ENCODE assay signal across 8 cellular contexts in the genomic region with DNA sequence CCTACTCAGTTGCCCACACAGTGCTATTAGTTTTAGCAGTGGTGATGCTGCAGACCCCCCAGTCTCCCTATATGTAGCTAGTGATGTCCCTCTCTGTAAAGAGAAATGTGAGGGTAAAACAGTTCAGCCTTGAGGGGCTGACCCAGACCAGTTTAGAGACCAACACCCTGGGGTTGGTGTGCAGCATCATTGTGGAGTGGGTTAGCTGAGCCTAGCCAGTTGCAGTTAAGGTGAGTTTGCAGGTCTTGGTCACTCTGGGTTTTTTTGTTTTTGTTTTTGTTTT. TPM values are rescaled to one million over a fixed set of nuclear protein-coding genes. Genes with fewer than 3 reads are reported as not detected.
A peak's percentile ranks its signal among the peaks of the same experiment; 100 is the strongest.
DNase-seq lines count a peak whose midpoint lies in the region; ATAC-seq, FAIRE-seq and TF ChIP-seq lines count a peak whose summit lies in the region.

No MANE protein-coding gene starts in this region.

- H3K36me3 ChIP-seq in H7 (replicated peaks; ENCODE audit: control insufficient read depth, insufficient read depth, low read length) (peaks cover 40% of the 10 kb centered on the region), small intestine (ENCODE audit: control insufficient read depth in 2 of 2, insufficient read depth in 2 of 2, low read length in 2 of 2) (peaks cover 4 to 7% of the 10 kb centered on the region in 2 donors)

- DNase-seq in H7 (peak; percentile 61), activated B cell treated with CpG ODN at 0.5 μM for 24 hours (no peak), right cardiac atrium (no peak), small intestine (no peak), NCI-H526 (lab: John Stamatoyannopoulos, UW) (no peak), DMS53 treated with DMSO at 0.1 percent for 48 hours (lab: John Stamatoyannopoulos, UW; ENCODE audit: unreplicated experiment) (no peak)

- H3K27me3 Mint-ChIP-seq in activated B cell treated with CpG ODN at 0.5 μM for 24 hours: no peaks in the 10 kb centered on the region

- peak overlapping the region; percentile 100 for H3K27ac Mint-ChIP-seq in activated B cell treated with CpG ODN at 0.5 μM for 24 hours

- H3K4me1 Mint-ChIP-seq in activated B cell treated with CpG ODN at 0.5 μM for 24 hours: peaks cover 67% of the 10 kb centered on the region

- intact Hi-C loops in activated B cell treated with CpG ODN at 0.5 μM for 24 hours (cut with micrococcal nuclease): loop anchor here (2.0 kb wide), 2 partner anchors 36 to 294 kb away; no protein-coding TSS in a partner anchor
- intact Hi-C loops in right cardiac atrium (cut with DNase I): no loop called here

- H3K4me1 ChIP-seq in right cardiac atrium (ENCODE audit: control insufficient read depth, insufficient read depth, low read length) (no peaks in the 10 kb centered on the region), small intestine (ENCODE audit: control insufficient read depth in 2 of 2, insufficient read depth in 1 of 2, low read depth in 1 of 2, low read length in 1 of 2) (peaks cover 0 to 2% of the 10 kb centered on the region in 2 donors)

- no peaks in the 10 kb centered on the region for H3K9me3 Mint-ChIP-seq in activated B cell treated with CpG ODN at 0.5 μM for 24 hours

- no peak for FAIRE-seq in small intestine (lab: Jason Lieb, UNC)

- no peaks in the 10 kb centered on the region for H3K9me3 ChIP-seq in right cardiac atrium (ENCODE audit: control insufficient read depth, low read length)
- no peaks in the 10 kb centered on the region for H3K9me3 ChIP-seq in small intestine (ENCODE audit: control insufficient read depth, low read depth)

- H3K27me3 ChIP-seq in H7 (ENCODE audit: control insufficient read depth, insufficient read depth, low read length) (no peaks in the 10 kb centered on the region), right cardiac atrium (ENCODE audit: control insufficient read depth, insufficient read depth) (no peaks in the 10 kb centered on the region), small intestine (ENCODE audit: control insufficient read depth in 2 of 2, insufficient read depth in 2 of 2, low read length in 2 of 2) (no peaks in the 10 kb centered on the region)

- H3K36me3 Mint-ChIP-seq in activated B cell treated with CpG ODN at 0.5 μM for 24 hours (ENCODE audit: low read depth): peaks cover 86% of the 10 kb centered on the region

- POLR2A ChIA-PET in activated B cell treated with CpG ODN at 0.5 μM for 24 hours (lab: Charles Lee): interaction anchor here (0.5 to 4.2 kb wide), 22 partner anchors 10 to 432 kb away, joined by 3 to 79 read pairs (median 8); a partner anchor contains a TSS

- ATAC-seq in activated B cell treated with CpG ODN at 0.5 μM for 24 hours (ENCODE audit: low read depth): no peak
- no peak for ATAC-seq in right cardiac atrium
- no peak for ATAC-seq in GM18520 (IDR thresholded peaks at IDR 0.05; ENCODE audit: unreplicated experiment)
- ATAC-seq in GM21390 (IDR thresholded peaks at IDR 0.05; ENCODE audit: unreplicated experiment): no peak

- CTCF ChIA-PET in activated B cell treated with CpG ODN at 0.5 μM for 24 hours (lab: Charles Lee): interaction anchor here (0.8 to 2.5 kb wide), 10 partner anchors 10 to 292 kb away, joined by 3 to 21 read pairs (median 9); a partner anchor contains a TSS

- H3K27ac ChIP-seq in right cardiac atrium (ENCODE audit: low read length): peak overlapping the region; percentile 76
- H3K27ac ChIP-seq in small intestine (ENCODE audit: low read depth in 1 of 2, low read length in 1 of 2): peak overlapping the region; percentile 69 to 91

- H3K4me3 Mint-ChIP-seq in activated B cell treated with CpG ODN at 0.5 μM for 24 hours: peak overlapping the region; percentile 83

- TF ChIP-seq CTCF in activated B cell treated with CpG ODN at 0.5 μM for 24 hours (IDR thresholded peaks at IDR 0.05): no peak

- H3K4me3 ChIP-seq in H7 (ENCODE audit: insufficient read depth, low read depth, low read length) (peak overlapping the region; percentile 72), right cardiac atrium (ENCODE audit: low read length) (peak overlapping the region; percentile 38), small intestine (ENCODE audit: low read depth in 1 of 2, low read length in 2 of 2) (peak overlapping the region; percentile 61 to 62)

RNA-seq across cellular contexts. Expression of a gene that starts 0.4 kb away (rescaled TPM):
- 5.6 and 8.3 TPM in 2 replicates for total RNA-seq in H7 (2014; rRNA removed; shearing (Covaris generic))
- 19.1 and 19.4 TPM in 2 replicates for total RNA-seq in activated B cell treated with CpG ODN at 0.5 μM for 24 hours
- 10 to 100 TPM in 2 of 4 donors, 1 to 10 TPM in 2; 9.7 to 10.2 (median 9.9) TPM for total RNA-seq in right cardiac atrium
- polyA plus RNA-seq in right cardiac atrium: 11.0 TPM
- 10 to 100 TPM; 10.8 to 15.4 (median 14.5) TPM for polyA plus RNA-seq in small intestine

RNA-seq across cellular contexts. Expression of a gene that starts 4.6 kb away (rescaled TPM):
- 3,561 and 4,135 TPM in 2 replicates for total RNA-seq in H7 (2014; rRNA removed; shearing (Covaris generic))
- total RNA-seq in activated B cell treated with CpG ODN at 0.5 μM for 24 hours (4,710 and 5,877 TPM in 2 replicates), right cardiac atrium (1,000 to 10,000 TPM; 1,042 to 1,240 (median 1,130) TPM)
- polyA plus RNA-seq in right cardiac atrium (1,903 TPM), small intestine (1,000 to 10,000 TPM; 2,947 to 6,778 (median 5,180) TPM)

RNA-seq across cellular contexts. Expression of a gene that starts 4.8 kb away (rescaled TPM):
- total RNA-seq in H7 (2014; rRNA removed; shearing (Covaris generic)): 54.1 and 57.8 TPM in 2 replicates
- total RNA-seq in activated B cell treated with CpG ODN at 0.5 μM for 24 hours (82.0 and 97.2 TPM in 2 replicates), right cardiac atrium (10 to 100 TPM; 31.1 to 39.1 (median 35.8) TPM)
- polyA plus RNA-seq in right cardiac atrium (34.6 TPM), small intestine (10 to 100 TPM; 23.8 to 54.3 (median 41.7) TPM)

RNA-seq across cellular contexts. Expression of a gene that starts 12.5 kb away (rescaled TPM):
- total RNA-seq in H7 (2014; rRNA removed; shearing (Covaris generic)): 72.0 and 96.6 TPM in 2 replicates
- total RNA-seq in activated B cell treated with CpG ODN at 0.5 μM for 24 hours (114 and 117 TPM in 2 replicates), right cardiac atrium (10 to 100 TPM; 16.3 to 31.1 (median 18.5) TPM)
- polyA plus RNA-seq in right cardiac atrium (15.5 TPM), small intestine (10 to 100 TPM; 39.4 to 60.5 (median 47.5) TPM)

RNA-seq across cellular contexts. Expression of a gene that starts 12.9 kb away (rescaled TPM):
- total RNA-seq in H7 (2014; rRNA removed; shearing (Covaris generic)): 87.9 and 90.2 TPM in 2 replicates
- 82.8 and 95.1 TPM in 2 replicates for total RNA-seq in activated B cell treated with CpG ODN at 0.5 μM for 24 hours
- total RNA-seq in right cardiac atrium: 10 to 100 TPM; 44.4 to 60.0 (median 50.1) TPM
- polyA plus RNA-seq in right cardiac atrium: 143 TPM
- polyA plus RNA-seq in small intestine: 100 to 1,000 TPM; 129 to 183 (median 164) TPM
